In the genomic region with DNA sequence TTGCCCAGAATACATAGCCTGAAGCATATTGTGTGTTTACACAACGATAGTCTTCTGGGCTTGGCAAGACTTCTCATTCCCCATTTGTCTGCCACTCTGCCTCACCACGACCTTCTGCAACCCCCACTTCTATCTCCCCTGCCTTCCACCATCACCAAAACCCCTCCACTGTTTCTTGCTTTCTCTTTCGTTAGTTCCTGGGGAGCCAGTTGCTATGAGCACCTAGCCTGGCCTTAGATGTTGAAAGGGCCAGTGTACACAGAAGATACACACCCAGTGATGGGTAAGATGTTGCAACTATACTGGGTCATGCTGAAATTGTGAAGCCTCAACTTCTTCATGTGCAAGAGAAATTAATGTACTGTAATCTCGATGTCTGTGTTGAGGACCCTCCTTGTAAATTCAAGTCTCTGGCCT, we compare ENCODE assay signal across 9 cellular contexts. TPM values are rescaled to one million over a fixed set of nuclear protein-coding genes. Genes with fewer than 3 reads are reported as not detected.
DNase-seq lines count a peak whose midpoint lies in the region; ATAC-seq, FAIRE-seq and TF ChIP-seq lines count a peak whose summit lies in the region.
"Had no signal": no experiment of that assay in that cellular context is flagged by ENCODE, and none has a peak within 500 bp of the region (broad histone marks: within the 10 kb centered on the region; RNA-seq: fewer than 3 reads in every experiment).

No MANE protein-coding gene starts in this region.

- peak overlapping the region; percentile 62; the same call in 1 of the 2 replicates for H2AFZ ChIP-seq in OCI-LY3 (ENCODE audit: low read depth, low read length)

- H3K9me3 ChIP-seq in OCI-LY3 (ENCODE audit: insufficient read depth, low read length) (no peaks in the 10 kb centered on the region), skeletal muscle satellite cell (replicated peaks; ENCODE audit: low read length) (no peaks in the 10 kb centered on the region)
- H3K9me3 ChIP-seq in effector memory CD4-positive, alpha-beta T cell (ENCODE audit: control insufficient read depth, low read length): no peaks in the 10 kb centered on the region

- H3K4me3 ChIP-seq in OCI-LY3 (ENCODE audit: low read length) (peak overlapping the region; percentile 94), skeletal muscle satellite cell (ENCODE audit: low read length) (no peak overlapping the region)
- H3K4me3 ChIP-seq in effector memory CD4-positive, alpha-beta T cell (ENCODE audit: insufficient read depth, low read depth, low read length, poor library complexity, severe bottlenecking): peak overlapping the region; percentile 77

- H3K4me2 ChIP-seq in OCI-LY3 (ENCODE audit: low read length): peak overlapping the region; percentile 82
- H3K4me2 ChIP-seq in skeletal muscle satellite cell (ENCODE audit: low read length): peak overlapping the region; percentile 94

- H3K27me3 ChIP-seq in OCI-LY3 (ENCODE audit: low read depth, low read length) (no peaks in the 10 kb centered on the region), skeletal muscle satellite cell (ENCODE audit: control insufficient read depth, insufficient read depth, low read length) (no peaks in the 10 kb centered on the region)
- H3K27me3 ChIP-seq in effector memory CD4-positive, alpha-beta T cell (replicated peaks; ENCODE audit: control insufficient read depth, insufficient read depth, low read length, poor library complexity, severe bottlenecking): no peaks in the 10 kb centered on the region

- H3K36me3 ChIP-seq in OCI-LY3 (replicated peaks; ENCODE audit: low read depth, low read length): no peaks in the 10 kb centered on the region
- no peaks in the 10 kb centered on the region for H3K36me3 ChIP-seq in effector memory CD4-positive, alpha-beta T cell (ENCODE audit: control insufficient read depth, insufficient read depth, low read length)
- H3K36me3 ChIP-seq in skeletal muscle satellite cell (ENCODE audit: insufficient read depth, low read length): no peaks in the 10 kb centered on the region

- peak overlapping the region; percentile 92 for H3K9ac ChIP-seq in OCI-LY3 (ENCODE audit: low read length)
- no peak overlapping the region for H3K9ac ChIP-seq in skeletal muscle satellite cell (ENCODE audit: low read depth, low read length)

- peak; percentile 13 for DNase-seq in NCI-H2196 (lab: John Stamatoyannopoulos, UW; ENCODE audit: unreplicated experiment)
- DNase-seq in NCI-H2196 treated with DMSO at 0.1 percent for 48 hours (lab: John Stamatoyannopoulos, UW; ENCODE audit: unreplicated experiment): no peak
- DNase-seq in effector memory CD4-positive, alpha-beta T cell: no peak
- DNase-seq in urothelium cell line (ENCODE audit: low spot score): no peak
- DNase-seq in stimulated activated CD4-positive, alpha-beta T cell treated with anti-CD3 and anti-CD28 coated beads, Interleukin-4, amount 100 ng/mL, for 24 hours: no peak

- H3K4me1 ChIP-seq in OCI-LY3 (ENCODE audit: low read length): peaks cover 21% of the 10 kb centered on the region
- H3K4me1 ChIP-seq in effector memory CD4-positive, alpha-beta T cell (ENCODE audit: control insufficient read depth, insufficient read depth, low read length, poor library complexity, severe bottlenecking): peaks cover 11% of the 10 kb centered on the region
- H3K4me1 ChIP-seq in skeletal muscle satellite cell (ENCODE audit: control insufficient read depth, insufficient read depth, low read length): peaks cover 20% of the 10 kb centered on the region

- peaks cover 52% of the 10 kb centered on the region for H3K79me2 ChIP-seq in OCI-LY3 (ENCODE audit: low read length)

- TF ChIP-seq CTCF in OCI-LY3 (IDR thresholded peaks at IDR 0.05; ENCODE audit: low read depth, low read length): no peak

- peaks cover 16% of the 10 kb centered on the region for H4K20me1 ChIP-seq in OCI-LY3 (ENCODE audit: insufficient read depth, low read length)

- ATAC-seq in GM19455 (IDR thresholded peaks at IDR 0.05; ENCODE audit: unreplicated experiment): no peak

- FAIRE-seq in urothelium cell line (lab: Jason Lieb, UNC): no peak
- FAIRE-seq: endometrium had no signal

- H3K27ac ChIP-seq in OCI-LY3 (ENCODE audit: low read length): no peak overlapping the region
- H3K27ac ChIP-seq in effector memory CD4-positive, alpha-beta T cell (ENCODE audit: insufficient read depth, low read length, poor library complexity, severe bottlenecking): peak overlapping the region; percentile 89

RNA-seq across cellular contexts. Expression of a gene that starts 1.0 kb away (rescaled TPM):
- 26.4 and 27.3 TPM in 2 replicates for total RNA-seq in skeletal muscle satellite cell (2012; rRNA removed)

RNA-seq across cellular contexts. Expression of a gene that starts 52.8 kb away (rescaled TPM):
- total RNA-seq in skeletal muscle satellite cell (2012; rRNA removed): 28.4 and 30.9 TPM in 2 replicates
